Comparison of ENCODE assay signal across 8 cellular contexts in the genomic region with DNA sequence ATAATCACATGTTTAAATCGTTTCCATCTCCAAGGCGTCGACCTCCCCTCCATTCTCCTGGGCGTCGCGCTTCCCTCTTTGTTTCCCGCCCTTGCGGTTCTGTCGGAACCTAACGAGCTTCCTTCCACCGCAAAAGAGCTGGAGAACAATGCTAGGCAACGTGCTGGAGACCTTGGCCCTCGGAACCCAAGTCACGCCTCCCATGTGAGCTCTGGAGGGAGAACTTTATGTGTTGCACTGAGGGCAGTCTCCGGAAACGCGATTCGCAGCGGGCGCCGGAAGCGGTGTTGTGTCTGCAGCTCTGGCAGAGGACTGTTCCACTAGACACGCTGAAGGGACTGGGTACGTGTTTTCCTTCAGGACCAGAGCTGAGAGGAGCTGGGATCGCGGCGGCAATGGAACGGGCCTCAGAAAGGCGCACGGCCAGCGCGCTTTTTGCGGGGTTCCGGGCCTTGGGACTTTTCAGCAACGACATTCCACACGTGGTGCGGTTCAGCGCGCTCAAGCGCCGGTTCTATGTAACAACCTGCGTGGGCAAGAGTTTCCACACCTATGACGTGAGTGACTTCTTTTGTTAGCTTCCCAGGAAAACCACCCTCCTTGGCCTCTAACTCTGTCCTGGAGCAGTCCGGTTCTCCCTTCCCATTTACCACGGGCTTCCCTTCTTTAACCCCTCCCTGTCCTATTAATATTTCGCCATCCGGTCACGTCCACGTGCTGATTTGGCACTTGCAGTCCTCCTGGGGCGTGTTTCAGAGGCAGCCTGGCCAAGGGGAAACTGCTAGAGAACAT. TPM values are rescaled to one million over a fixed set of nuclear protein-coding genes. Genes with fewer than 3 reads are reported as not detected.
DNase-seq lines count a peak whose midpoint lies in the region; ATAC-seq and TF ChIP-seq lines count a peak whose summit lies in the region.

WDR36 (plus strand) TSS at position 287 of the 792 bp plus-strand sequence; CDS start at position 396, 109 bp downstream.

- ATAC-seq in GM21786 (IDR thresholded peaks at IDR 0.05; ENCODE audit: unreplicated experiment) = peak; percentile 93
- peak; percentile 99 for ATAC-seq in Panc1
- peak; percentile 93 to 94 for ATAC-seq in activated T-cell treated with anti-CD3 and anti-CD28 coated beads, Interleukin-2, amount 50 U/mL, for 4 hours
- peak; percentile 100 for ATAC-seq in esophagus mucosa

- H3K4me1 ChIP-seq in KMS-11 (ENCODE audit: low read depth, poor library complexity, severe bottlenecking) (peaks cover 21% of the 10 kb centered on the region), Panc1 (ENCODE audit: control insufficient read depth, insufficient read depth, low read length) (peaks cover 10% of the 10 kb centered on the region), mucosa of stomach (ENCODE audit: control insufficient read depth, insufficient read depth, low read length) (no peaks in the 10 kb centered on the region)

- H4K20me1 ChIP-seq in KMS-11 (ENCODE audit: insufficient read depth) = peaks cover 19% of the 10 kb centered on the region; the same call in 1 of the 2 replicates

- H3K9ac ChIP-seq in KMS-11 (peak within 1 kb of the TSS; percentile 83), mucosa of stomach (ENCODE audit: low read length) (peak within 1 kb of the TSS; percentile 52)

- H3K27me3 Mint-ChIP-seq in activated T-cell treated with anti-CD3 and anti-CD28 coated beads, Interleukin-2, amount 50 U/mL, for 4 hours (ENCODE audit: low read depth) = peaks cover 6% of the 10 kb centered on the region

- H3K4me2 ChIP-seq in KMS-11 = peak within 1 kb of the TSS; percentile 97

- POLR2A ChIA-PET in Panc1 (lab: Charles Lee) = no interaction called here

- H3K79me2 ChIP-seq in KMS-11 (ENCODE audit: insufficient read depth, low read depth) = peaks cover 45% of the 10 kb centered on the region

- peak within 1 kb of the TSS; percentile 96 for H2AFZ ChIP-seq in KMS-11 (ENCODE audit: low read depth)

- DNase-seq in DMS79 (lab: John Stamatoyannopoulos, UW) (peak; percentile 66), Panc1 (ENCODE audit: low read depth, low spot score) (peak; percentile 87)
- peak; percentile 85 for DNase-seq in activated T-cell treated with anti-CD3 and anti-CD28 coated beads, Interleukin-2, amount 50 U/mL, for 4 hours
- peak; percentile 93 for DNase-seq in stimulated activated CD8-positive, alpha-beta memory T cell treated with anti-CD3 and anti-CD28 coated beads, Interleukin-4, amount 100 ng/mL, for 48 hours

- peak within 1 kb of the TSS; percentile 68 for H3K27ac ChIP-seq in KMS-11
- H3K27ac ChIP-seq in Panc1 (ENCODE audit: low read length) = peak within 1 kb of the TSS; percentile 94

- H3K4me3 ChIP-seq in KMS-11 (IDR thresholded peaks at IDR 0.05; ENCODE audit: insufficient read depth, low read depth, low read length) (peak within 1 kb of the TSS; percentile 71), Panc1 (ENCODE audit: low read depth in 2 of 2, low read length in 2 of 2) (peak within 1 kb of the TSS; percentile 95 to 100), mucosa of stomach (ENCODE audit: low read length) (peak within 1 kb of the TSS; percentile 83)

- peaks cover 24% of the 10 kb centered on the region for H3K36me3 Mint-ChIP-seq in activated T-cell treated with anti-CD3 and anti-CD28 coated beads, Interleukin-2, amount 50 U/mL, for 4 hours (ENCODE audit: insufficient read depth)

- peaks cover 31% of the 10 kb centered on the region for H3K4me1 Mint-ChIP-seq in activated T-cell treated with anti-CD3 and anti-CD28 coated beads, Interleukin-2, amount 50 U/mL, for 4 hours (ENCODE audit: low read depth)

- H3K27me3 ChIP-seq in KMS-11 (ENCODE audit: insufficient read depth, low read depth) = no peaks in the 10 kb centered on the region
- H3K27me3 ChIP-seq in Panc1 (ENCODE audit: control insufficient read depth, insufficient read depth, low read length) = no peaks in the 10 kb centered on the region
- no peaks in the 10 kb centered on the region for H3K27me3 ChIP-seq in mucosa of stomach (ENCODE audit: control insufficient read depth, insufficient read depth, low read length)

- BruUV-seq in Panc1 (replicated peaks; lab: Mats Ljungman, UMichigan) = no TSS peak

- no peaks in the 10 kb centered on the region for H3K9me3 Mint-ChIP-seq in activated T-cell treated with anti-CD3 and anti-CD28 coated beads, Interleukin-2, amount 50 U/mL, for 4 hours

- H3K9me3 ChIP-seq in Panc1 (ENCODE audit: control insufficient read depth, insufficient read depth, low read depth, low read length) (peaks cover 4% of the 10 kb centered on the region; the same call in 1 of the 2 replicates), mucosa of stomach (ENCODE audit: control insufficient read depth, low read length) (no peaks in the 10 kb centered on the region)

- CTCF ChIA-PET in Panc1 (lab: Charles Lee) = no interaction called here

- intact Hi-C loops in Panc1 (cut with micrococcal nuclease; ENCODE audit: unreplicated experiment) = loop anchor here (10.0 kb wide), 1 partner anchor 337 kb away; no protein-coding TSS in a partner anchor

- H3K4me3 Mint-ChIP-seq in activated T-cell treated with anti-CD3 and anti-CD28 coated beads, Interleukin-2, amount 50 U/mL, for 4 hours = peak within 1 kb of the TSS; percentile 93

- H3K36me3 ChIP-seq in KMS-11 (ENCODE audit: insufficient read depth) = no peaks in the 10 kb centered on the region; the same call in 1 of the 2 replicates
- peaks cover 9% of the 10 kb centered on the region for H3K36me3 ChIP-seq in Panc1 (ENCODE audit: control insufficient read depth, insufficient read depth, low read length)
- H3K36me3 ChIP-seq in mucosa of stomach (ENCODE audit: control insufficient read depth, insufficient read depth, low read length) = no peaks in the 10 kb centered on the region

- TF ChIP-seq CTCF in KMS-11 (conservative IDR thresholded peaks at IDR 0.05; ENCODE audit: low read depth, low read length) (no peak), Panc1 (IDR thresholded peaks at IDR 0.05) (no peak)

- in situ Hi-C loops in Panc1 (cut with HindIII; ENCODE audit: low pct_unique_long_range_greater_than_20kb, low sequenced_read_pairs) = no loop called here

RNA-seq across cellular contexts. Expression of gene WDR36, which starts in this region (rescaled TPM):
- total RNA-seq in Panc1 (2021; ENCODE audit: unreplicated experiment) = 33.9 TPM
- polyA plus RNA-seq in Panc1 (2012; ENCODE audit: insufficient read length) = 10.7 TPM
- 10 to 100 TPM; 90.0 to 98.2 (median 92.1) TPM for total RNA-seq in activated T-cell treated with anti-CD3 and anti-CD28 coated beads, Interleukin-2, amount 50 U/mL, for 4 hours
- total RNA-seq in esophagus mucosa = 23.1 TPM

Comparison
In these comparisons a context has a peak if more than half of its experiments do, and no peak if none do; other contexts are left out.
1. Peak in every context shown above with its lines: DNase-seq, ATAC-seq, H3K4me3 ChIP-seq and H3K27ac ChIP-seq.